In genomic region chr21:35062016-35062415, GRCh38 we compare ENCODE assay signal across 7 cellular contexts.
"Had no signal": no experiment of that assay in that cellular context is flagged by ENCODE, and none has a peak within 500 bp of the region (broad histone marks: within the 10 kb centered on the region; RNA-seq: fewer than 3 reads in every experiment).

No MANE protein-coding gene starts in this region.

- H3K9me3 Mint-ChIP-seq: GM23338, H9 had no signal

- H3K4me2 ChIP-seq: GM23338 had no signal

- DNase-seq: H9, HCEC 1CT, KG1 had no signal

- H2AFZ ChIP-seq: GM23338 had no signal

- H3K4me3 Mint-ChIP-seq: GM23338, H9 had no signal

- H3K27ac ChIP-seq: HL-60 had no signal

- H3K4me3 ChIP-seq: GM23338, K562 had no signal

- H3K27ac Mint-ChIP-seq: GM23338, H9 had no signal

- ATAC-seq: GM23338, HepG2, K562 had no signal
